Comparison of ENCODE assay signal across 7 cellular contexts in genomic region chr4:663438-664428, GRCh38. TPM values are rescaled to one million over a fixed set of nuclear protein-coding genes. Genes with fewer than 3 reads are reported as not detected.
DNase-seq lines count a peak whose midpoint lies in the region; FAIRE-seq and TF ChIP-seq lines count a peak whose summit lies in the region.
"Had no signal": no experiment of that assay in that cellular context is flagged by ENCODE, and none has a peak within 500 bp of the region (broad histone marks: within the 10 kb centered on the region; RNA-seq: fewer than 3 reads in every experiment).

No MANE protein-coding gene starts in this region.

- H3K4me1 Mint-ChIP-seq in activated naive CD8-positive, alpha-beta T cell (ENCODE audit: low read depth), result peaks cover 12% of the 10 kb centered on the region

- DNase-seq in GM19239 (ENCODE audit: insufficient read length, low spot score), result peak; percentile 85
- DNase-seq in NCI-H1694 treated with DMSO at 0.1 percent for 48 hours (lab: John Stamatoyannopoulos, UW), result peak; percentile 38
- peak; percentile 16 for DNase-seq in midbrain (lab: John Stamatoyannopoulos, UW)
- no peak for DNase-seq in tibial nerve (ENCODE audit: low spot score in 2 of 2)
- no peak for DNase-seq in SHP77 (lab: John Stamatoyannopoulos, UW)

- peak overlapping the region; percentile 58 for H3K27ac Mint-ChIP-seq in activated naive CD8-positive, alpha-beta T cell

- no peaks in the 10 kb centered on the region for H3K27me3 Mint-ChIP-seq in activated naive CD8-positive, alpha-beta T cell

- peak; percentile 62 for FAIRE-seq in GM19239 (lab: Jason Lieb, UNC)
- FAIRE-seq: frontal cortex had no signal

- H3K36me3 Mint-ChIP-seq in activated naive CD8-positive, alpha-beta T cell, result peaks cover 5% of the 10 kb centered on the region

- no peaks in the 10 kb centered on the region for H3K9me3 ChIP-seq in tibial nerve

- peak overlapping the region; percentile 48 to 60 (median 54) for H3K4me3 ChIP-seq in tibial nerve

- H3K4me3 Mint-ChIP-seq in activated naive CD8-positive, alpha-beta T cell, result peak overlapping the region; percentile 84

- no peak for TF ChIP-seq CTCF in tibial nerve (IDR thresholded peaks at IDR 0.05)

- peak overlapping the region in 1 of 4 donors; percentile 59 for H3K27ac ChIP-seq in tibial nerve

- H3K4me1 ChIP-seq in tibial nerve, result peaks cover 0 to 13% (median 0%) of the 10 kb centered on the region in 4 donors

- H3K9me3 Mint-ChIP-seq in activated naive CD8-positive, alpha-beta T cell (ENCODE audit: low read depth), result no peaks in the 10 kb centered on the region

- H3K27me3 ChIP-seq in tibial nerve, result peaks cover 0 to 23% of the 10 kb centered on the region in 2 donors

- no peak for TF ChIP-seq POLR2A in tibial nerve (IDR thresholded peaks at IDR 0.05)

- 2 to 3% methylated on average over 28 to 37 of the region's 80 CpGs for WGBS in tibial nerve, 2 donors

- no peaks in the 10 kb centered on the region for H3K36me3 ChIP-seq in tibial nerve

- no peak for TF ChIP-seq EP300 in tibial nerve (IDR thresholded peaks at IDR 0.05)

RNA-seq across cellular contexts. Expression of gene ATP5ME, which starts 10.3 kb away (rescaled TPM):
- 100 to 1,000 TPM in 3 of 4 donors, 10 to 100 TPM in 1; 50.0 to 219 (median 139) TPM for total RNA-seq in tibial nerve

RNA-seq across cellular contexts. Expression of gene MYL5, which starts 10.6 kb away (rescaled TPM):
- 10 to 100 TPM in 3 of 4 donors, 1 to 10 TPM in 1; 5.2 to 32.8 (median 12.9) TPM for total RNA-seq in tibial nerve

RNA-seq across cellular contexts. Expression of gene SLC49A3, which starts 25.2 kb away (rescaled TPM):
- 10 to 100 TPM in 3 of 4 donors, 1 to 10 TPM in 1; 5.9 to 18.0 (median 14.3) TPM for total RNA-seq in tibial nerve

RNA-seq across cellular contexts. Expression of gene PDE6B, which starts 38.4 kb away (rescaled TPM):
- total RNA-seq in tibial nerve, result 1 to 10 TPM in 1 of 4 donors, under 1 TPM in 1, not detected in 2; 0.98 to 1.3 TPM

RNA-seq across cellular contexts. Expression of gene PCGF3, which starts 41.9 kb away (rescaled TPM):
- total RNA-seq in tibial nerve, result 100 to 1,000 TPM in 2 of 4 donors, 10 to 100 TPM in 2; 54.8 to 123 (median 90.5) TPM

Comparison
In these comparisons a context has a peak if more than half of its experiments do, and no peak if none do; other contexts are left out.
1. DNase-seq: peak in GM19239 (single experiment), NCI-H1694 treated with DMSO at 0.1 percent for 48 hours (single experiment) and midbrain (single experiment); none in tibial nerve (0 of 2) and SHP77 (0 of 2).